9 cellular contexts compared by ENCODE assay signal in genomic region chr22:16917144-16918003, GRCh38.
DNase-seq lines count a peak whose midpoint lies in the region; ATAC-seq, FAIRE-seq and TF ChIP-seq lines count a peak whose summit lies in the region.
"Had no signal": no experiment of that assay in that cellular context is flagged by ENCODE, and none has a peak within 500 bp of the region (broad histone marks: within the 10 kb centered on the region; RNA-seq: fewer than 3 reads in every experiment).

No MANE protein-coding gene starts in this region.

- H3K27me3 Mint-ChIP-seq in activated T-helper 2 cell treated with anti-CD3 and anti-CD28 coated beads, Interferon-gamma antibody, Interleukin-2, Interleukin-4, amounts not matched to agents 10 μg/mL and 5 μg/mL and 100 μg/mL, durations not matched to agents 14 hours and 24 hours and 36 hours (ENCODE audit: low read depth), result peaks cover 2% of the 10 kb centered on the region

- H3K9me3 ChIP-seq in trophoblast cell (ENCODE audit: insufficient read depth, low read depth, low read length), result peaks cover 3% of the 10 kb centered on the region
- no peaks in the 10 kb centered on the region for H3K9me3 ChIP-seq in upper lobe of left lung

- no peak overlapping the region for H2BK12ac ChIP-seq in trophoblast cell (ENCODE audit: low read length)

- H3K4me1 ChIP-seq in trophoblast cell (ENCODE audit: control insufficient read depth in 1 of 2, insufficient read depth in 2 of 2, low read length in 2 of 2) (no peaks in the 10 kb centered on the region), upper lobe of left lung (no peaks in the 10 kb centered on the region)

- FAIRE-seq in HTR-8/SVneo (lab: Jason Lieb, UNC), result peak; percentile 52

- no peak overlapping the region for H3K23ac ChIP-seq in trophoblast cell (ENCODE audit: low read length)

- H3K4me1 Mint-ChIP-seq in activated T-helper 2 cell treated with anti-CD3 and anti-CD28 coated beads, Interferon-gamma antibody, Interleukin-2, Interleukin-4, amounts not matched to agents 10 μg/mL and 5 μg/mL and 100 μg/mL, durations not matched to agents 14 hours and 24 hours and 36 hours (ENCODE audit: low read depth), result peaks cover 16% of the 10 kb centered on the region
- H3K4me1 Mint-ChIP-seq: central memory CD8-positive, alpha-beta T cell had no signal

- H3K27ac Mint-ChIP-seq in activated T-helper 2 cell treated with anti-CD3 and anti-CD28 coated beads, Interferon-gamma antibody, Interleukin-2, Interleukin-4, amounts not matched to agents 10 μg/mL and 5 μg/mL and 100 μg/mL, durations not matched to agents 14 hours and 24 hours and 36 hours, result no peak overlapping the region

- H2AFZ ChIP-seq in trophoblast cell (ENCODE audit: insufficient read depth, low read length, poor library complexity), result no peak overlapping the region

- WGBS in trophoblast cell (ENCODE audit: extremely low coverage, insufficient coverage, insufficient read length), result no CpG with 5 or more reads among the region's 16 CpGs
- WGBS in upper lobe of left lung, 2 donors, result 30 to 32% methylated on average over 16 of the region's 16 CpGs

- H2AK5ac ChIP-seq in trophoblast cell (ENCODE audit: low read length), result no peak overlapping the region

- H4K8ac ChIP-seq in trophoblast cell (ENCODE audit: low read depth, low read length), result no peak overlapping the region

- no peak overlapping the region for H2BK120ac ChIP-seq in trophoblast cell (ENCODE audit: insufficient read depth, low read length, poor library complexity)

- H4K91ac ChIP-seq in trophoblast cell (ENCODE audit: low read depth, low read length), result no peak overlapping the region

- H3K9me3 Mint-ChIP-seq in activated T-helper 2 cell treated with anti-CD3 and anti-CD28 coated beads, Interferon-gamma antibody, Interleukin-2, Interleukin-4, amounts not matched to agents 10 μg/mL and 5 μg/mL and 100 μg/mL, durations not matched to agents 14 hours and 24 hours and 36 hours, result no peaks in the 10 kb centered on the region
- H3K9me3 Mint-ChIP-seq: central memory CD8-positive, alpha-beta T cell had no signal

- no peak overlapping the region for H2BK5ac ChIP-seq in trophoblast cell (ENCODE audit: low read depth, low read length, poor library complexity)

- no peak overlapping the region for H3K14ac ChIP-seq in trophoblast cell (ENCODE audit: low read length)

- no peaks in the 10 kb centered on the region for H3K79me1 ChIP-seq in trophoblast cell (ENCODE audit: low read length)

- no peak overlapping the region for H3K4ac ChIP-seq in trophoblast cell (ENCODE audit: low read depth, low read length)

- H3K36me3 ChIP-seq in trophoblast cell (ENCODE audit: control insufficient read depth in 1 of 2, insufficient read depth in 2 of 2, low read length in 2 of 2) (no peaks in the 10 kb centered on the region), upper lobe of left lung (no peaks in the 10 kb centered on the region)

- intact Hi-C loops in activated T-helper 2 cell treated with anti-CD3 and anti-CD28 coated beads, Interferon-gamma antibody, Interleukin-2, Interleukin-4, amounts not matched to agents 10 μg/mL and 5 μg/mL and 100 μg/mL, durations not matched to agents 14 hours and 24 hours and 36 hours (cut with micrococcal nuclease), result loop anchor here (1.0 kb wide), 1 partner anchor 141 kb away; no protein-coding TSS in a partner anchor

- TF ChIP-seq CTCF in upper lobe of left lung (IDR thresholded peaks at IDR 0.05), result peak; percentile 17 to 55 (median 40)

- H3K27me3 ChIP-seq in trophoblast cell (ENCODE audit: insufficient read depth, low read length), result no peaks in the 10 kb centered on the region
- no peaks in the 10 kb centered on the region for H3K27me3 ChIP-seq in upper lobe of left lung

- TF ChIP-seq POLR2A in upper lobe of left lung (IDR thresholded peaks at IDR 0.05), result no peak

- no peak overlapping the region for H3K4me2 ChIP-seq in trophoblast cell (ENCODE audit: low read length)

- no peak overlapping the region for H3K9ac ChIP-seq in trophoblast cell (ENCODE audit: low read length)

- DNase-seq in ELR (ENCODE audit: low read depth) (peak; percentile 53), HTR-8/SVneo (ENCODE audit: insufficient read length, low spot score) (peak; percentile 53), OCI-M1 (lab: John Stamatoyannopoulos, UW) (peak; percentile 75), globus pallidus (ENCODE audit: low spot score) (peak; percentile 67), trophoblast cell (peak; percentile 45 to 77), upper lobe of left lung (peak in 1 of 2 donors; percentile 44)
- DNase-seq in activated T-helper 2 cell treated with anti-CD3 and anti-CD28 coated beads, Interferon-gamma antibody, Interleukin-2, Interleukin-4, amounts not matched to agents 10 μg/mL and 5 μg/mL and 100 μg/mL, durations not matched to agents 14 hours and 24 hours and 36 hours (ENCODE audit: low spot score), result peak; percentile 38

- no peak overlapping the region for H3K18ac ChIP-seq in trophoblast cell (ENCODE audit: low read length)

- H3K4me3 Mint-ChIP-seq in activated T-helper 2 cell treated with anti-CD3 and anti-CD28 coated beads, Interferon-gamma antibody, Interleukin-2, Interleukin-4, amounts not matched to agents 10 μg/mL and 5 μg/mL and 100 μg/mL, durations not matched to agents 14 hours and 24 hours and 36 hours (ENCODE audit: low read depth), result no peak overlapping the region
- H3K4me3 Mint-ChIP-seq: central memory CD8-positive, alpha-beta T cell had no signal

- no peaks in the 10 kb centered on the region for H3K36me3 Mint-ChIP-seq in activated T-helper 2 cell treated with anti-CD3 and anti-CD28 coated beads, Interferon-gamma antibody, Interleukin-2, Interleukin-4, amounts not matched to agents 10 μg/mL and 5 μg/mL and 100 μg/mL, durations not matched to agents 14 hours and 24 hours and 36 hours (ENCODE audit: low read depth)

- H3K79me2 ChIP-seq in trophoblast cell (ENCODE audit: control insufficient read depth, insufficient read depth, low read length, poor library complexity), result no peaks in the 10 kb centered on the region

- no peak for TF ChIP-seq EP300 in upper lobe of left lung (IDR thresholded peaks at IDR 0.05)

- H3K27ac ChIP-seq in trophoblast cell (ENCODE audit: low read depth, low read length) (no peak overlapping the region), upper lobe of left lung (no peak overlapping the region)

- ATAC-seq in upper lobe of left lung (ENCODE audit: low FRiP score in 2 of 2), result peak in 1 of 2 donors; percentile 75
- no peak for ATAC-seq in GM18870 (IDR thresholded peaks at IDR 0.05; ENCODE audit: unreplicated experiment)

- no peak overlapping the region for H4K12ac ChIP-seq in trophoblast cell (ENCODE audit: low read depth, low read length)

- H3K4me3 ChIP-seq in trophoblast cell (ENCODE audit: low read depth, low read length), result no peak overlapping the region
- no peak overlapping the region for H3K4me3 ChIP-seq in upper lobe of left lung
